ENCODE assay signal across 8 cellular contexts in genomic region chr19:19531951-19532805, GRCh38. TPM values are rescaled to one million over a fixed set of nuclear protein-coding genes. Genes with fewer than 3 reads are reported as not detected.
DNase-seq lines count a peak whose midpoint lies in the region; ATAC-seq and TF ChIP-seq lines count a peak whose summit lies in the region.

No MANE protein-coding gene starts in this region.

- in situ Hi-C loops in KBM-7 (cut with MboI; ENCODE audit: low pct_unique_long_range_greater_than_20kb, low sequenced_read_pairs), result loop anchor here (10.0 to 25.0 kb wide), 2 partner anchors 113 to 405 kb away; partner anchors contain the start of gene GMIP

- H3K9me3 ChIP-seq in SK-N-SH (no peaks in the 10 kb centered on the region), upper lobe of left lung (no peaks in the 10 kb centered on the region)

- intact Hi-C loops in activated naive CD4-positive, alpha-beta T cell treated with anti-CD3 and anti-CD28 coated beads for 36 hours (cut with micrococcal nuclease), result loop anchor here (1.0 to 10.0 kb wide), 4 partner anchors 23 to 427 kb away; partner anchors contain the start of gene GMIP
- intact Hi-C loops in Right ventricle myocardium inferior (cut with DNase I), result loop anchor here (1.0 to 2.0 kb wide), 4 partner anchors 15 to 427 kb away; partner anchors contain the start of gene GMIP

- peaks cover 0 to 14% of the 10 kb centered on the region in 2 experiments; a peak in 1 of 4 replicates for H3K4me1 ChIP-seq in SK-N-SH (ENCODE audit: control insufficient read depth in 1 of 2, insufficient read depth in 2 of 2, low read depth in 1 of 2, low read length in 1 of 2)
- peaks cover 1 to 19% (median 6%) of the 10 kb centered on the region in 4 donors for H3K4me1 ChIP-seq in upper lobe of left lung

- DNase-seq in Daoy (ENCODE audit: low read depth), result peak; percentile 79
- peak; percentile 68 for DNase-seq in KBM-7
- peak; percentile 86 for DNase-seq in SK-N-SH
- peak; percentile 88 for DNase-seq in activated naive CD4-positive, alpha-beta T cell treated with anti-CD3 and anti-CD28 coated beads for 36 hours
- DNase-seq in Right ventricle myocardium inferior (ENCODE audit: missing footprints), result peak; percentile 96
- DNase-seq in progenitor cell of endocrine pancreas (ENCODE audit: low spot score, unreplicated experiment), result peak; percentile 76
- peak; percentile 85 to 98 for DNase-seq in upper lobe of left lung

- POLR2A ChIA-PET in SK-N-SH (lab: Yijun Ruan, JAX), result interaction anchor here (0.6 to 0.9 kb wide), 2 partner anchors 112 to 121 kb away, joined by 3 read pairs; partner anchors contain the start of gene GMIP

- H3K9me2 ChIP-seq in SK-N-SH, result no peaks in the 10 kb centered on the region

- no peak overlapping the region for H2AFZ ChIP-seq in SK-N-SH (ENCODE audit: low read depth)

- no peak overlapping the region for H3K4me2 ChIP-seq in SK-N-SH

- H3K36me3 ChIP-seq in SK-N-SH (replicated peaks in 1 of 2; ENCODE audit: control insufficient read depth in 1 of 2, insufficient read depth in 2 of 2, low read length in 1 of 2), result peaks cover 5 to 7% of the 10 kb centered on the region in 2 experiments
- peaks cover 3 to 23% (median 19%) of the 10 kb centered on the region in 4 donors for H3K36me3 ChIP-seq in upper lobe of left lung

- peaks cover 14% of the 10 kb centered on the region for H3F3A ChIP-seq in SK-N-SH (replicated peaks; ENCODE audit: insufficient read depth)

- no peak overlapping the region; a peak in 1 of 4 replicates for H3K4me3 ChIP-seq in SK-N-SH (ENCODE audit: low read depth in 2 of 2, low read length in 1 of 2)
- H3K4me3 ChIP-seq in upper lobe of left lung, result no peak overlapping the region

- no peak overlapping the region for H3K4me3 Mint-ChIP-seq in activated naive CD4-positive, alpha-beta T cell treated with anti-CD3 and anti-CD28 coated beads for 36 hours
- H3K4me3 Mint-ChIP-seq in progenitor cell of endocrine pancreas (ENCODE audit: low read depth), result no peak overlapping the region

- H3K4me1 Mint-ChIP-seq in activated naive CD4-positive, alpha-beta T cell treated with anti-CD3 and anti-CD28 coated beads for 36 hours (ENCODE audit: low read depth), result peaks cover 12% of the 10 kb centered on the region
- H3K4me1 Mint-ChIP-seq in progenitor cell of endocrine pancreas (ENCODE audit: low read depth), result no peaks in the 10 kb centered on the region

- ATAC-seq in Right ventricle myocardium inferior, result peak; percentile 70
- peak; percentile 73 to 89 for ATAC-seq in upper lobe of left lung (ENCODE audit: low FRiP score in 2 of 2)
- ATAC-seq in HG03097 (IDR thresholded peaks at IDR 0.05; ENCODE audit: low FRiP score, unreplicated experiment), result no peak

- peak; percentile 89 for TF ChIP-seq RAD21 in SK-N-SH (IDR thresholded peaks at IDR 0.05; ENCODE audit: low read length)

- H3K27ac Mint-ChIP-seq in activated naive CD4-positive, alpha-beta T cell treated with anti-CD3 and anti-CD28 coated beads for 36 hours, result no peak overlapping the region
- H3K27ac Mint-ChIP-seq in progenitor cell of endocrine pancreas, result no peak overlapping the region

- H3K36me3 Mint-ChIP-seq in activated naive CD4-positive, alpha-beta T cell treated with anti-CD3 and anti-CD28 coated beads for 36 hours (ENCODE audit: low read depth), result peaks cover 5% of the 10 kb centered on the region
- peaks cover 6% of the 10 kb centered on the region for H3K36me3 Mint-ChIP-seq in progenitor cell of endocrine pancreas (ENCODE audit: insufficient read depth)

- no peak overlapping the region for H3K27ac ChIP-seq in SK-N-SH (ENCODE audit: low read depth in 2 of 2, low read length in 1 of 2)
- no peak overlapping the region for H3K27ac ChIP-seq in upper lobe of left lung

- H3K27me3 ChIP-seq in SK-N-SH (ENCODE audit: insufficient read depth), result no peaks in the 10 kb centered on the region
- peaks cover 0 to 1% (median 0%) of the 10 kb centered on the region in 4 donors for H3K27me3 ChIP-seq in upper lobe of left lung

- H3K9ac ChIP-seq in SK-N-SH, result no peak overlapping the region

- TF ChIP-seq CTCF in SK-N-SH (IDR thresholded peaks at IDR 0.05), result peak; percentile 95
- TF ChIP-seq CTCF in progenitor cell of endocrine pancreas (IDR thresholded peaks at IDR 0.05; ENCODE audit: unreplicated experiment), result peak; percentile 95
- peak; percentile 90 to 97 (median 96) for TF ChIP-seq CTCF in upper lobe of left lung (IDR thresholded peaks at IDR 0.05)

- WGBS in SK-N-SH (ENCODE audit: low lambda C conversion rate), result 10% methylated on average over 29 of the region's 48 CpGs
- 27 to 31% methylated on average over 33 to 36 of the region's 48 CpGs for WGBS in upper lobe of left lung, 2 donors

- H4K20me1 ChIP-seq in SK-N-SH (ENCODE audit: insufficient read depth), result peaks cover 8% of the 10 kb centered on the region; the same call in 1 of the 2 replicates

- no peaks in the 10 kb centered on the region for H3K9me3 Mint-ChIP-seq in activated naive CD4-positive, alpha-beta T cell treated with anti-CD3 and anti-CD28 coated beads for 36 hours
- H3K9me3 Mint-ChIP-seq in progenitor cell of endocrine pancreas (ENCODE audit: low read depth), result no peaks in the 10 kb centered on the region

- no peaks in the 10 kb centered on the region for H3K79me2 ChIP-seq in SK-N-SH (ENCODE audit: insufficient read depth)

- no peaks in the 10 kb centered on the region for H3K27me3 Mint-ChIP-seq in activated naive CD4-positive, alpha-beta T cell treated with anti-CD3 and anti-CD28 coated beads for 36 hours (ENCODE audit: low read depth)
- peaks cover 10% of the 10 kb centered on the region for H3K27me3 Mint-ChIP-seq in progenitor cell of endocrine pancreas

- TF ChIP-seq EP300 in SK-N-SH (IDR thresholded peaks at IDR 0.05; ENCODE audit: borderline replicate concordance in 1 of 2, low read depth in 1 of 2, low read length in 1 of 2), result no peak
- TF ChIP-seq EP300 in upper lobe of left lung (IDR thresholded peaks at IDR 0.05), result no peak

- no peak for TF ChIP-seq POLR2A in upper lobe of left lung (IDR thresholded peaks at IDR 0.05)

- CTCF ChIA-PET in SK-N-SH (lab: Yijun Ruan, JAX), result interaction anchor here (0.6 to 15.3 kb wide), 48 partner anchors 9 to 535 kb away, joined by 3 to 258 read pairs (median 5); partner anchors contain the start of genes ATP13A1, GMIP, LPAR2 and NDUFA13
- CTCF ChIA-PET in activated naive CD4-positive, alpha-beta T cell treated with anti-CD3 and anti-CD28 coated beads for 36 hours (lab: Charles Lee), result interaction anchor here (0.6 to 5.9 kb wide), 33 partner anchors 9 to 486 kb away, joined by 3 to 46 read pairs (median 5); partner anchors contain the start of genes GMIP, NDUFA13, PBX4 and TSSK6

TF ChIP-seq in SK-N-SH, 30 proteins besides CTCF, POLR2A, EP300 and RAD21:
- 0 out of 2 replicates have a peak, but pooled peaks have one; percentile 42 for TF ChIP-seq SIN3A (IDR thresholded peaks at IDR 0.05; ENCODE audit: borderline replicate concordance, low read depth, low read length)
- TF ChIP-seq, protein P1, sequence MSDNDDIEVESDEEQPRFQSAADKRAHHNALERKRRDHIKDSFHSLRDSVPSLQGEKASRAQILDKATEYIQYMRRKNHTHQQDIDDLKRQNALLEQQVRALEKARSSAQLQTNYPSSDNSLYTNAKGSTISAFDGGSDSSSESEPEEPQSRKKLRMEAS (IDR thresholded peaks at IDR 0.05; ENCODE audit: low read depth), result 0 out of 2 replicates have a peak, but pooled peaks have one; percentile 23
- TF ChIP-seq YY1 (IDR thresholded peaks at IDR 0.05; ENCODE audit: low read depth), result no peak
- TF ChIP-seq SMC3 (IDR thresholded peaks at IDR 0.05; ENCODE audit: low read depth, low read length), result peak; percentile 85

RNA-seq across cellular contexts. Expression of gene YJEFN3, which starts 3.5 kb away (rescaled TPM):
- total RNA-seq in Daoy (2014; rRNA removed; shearing (Covaris generic)), result 1.4 and 2.7 TPM in 2 replicates
- polyA plus RNA-seq in SK-N-SH (2012; rRNA removed), result 7.2 and 7.5 TPM in 2 replicates
- polyA plus RNA-seq in SK-N-SH (2012; cell fraction: cytosol; rRNA removed), result 0.84 and 0.97 TPM in 2 replicates
- 66.2 and 111 TPM in 2 replicates for polyA plus RNA-seq in SK-N-SH (2012; cell fraction: nucleus; rRNA removed)
- total RNA-seq in activated naive CD4-positive, alpha-beta T cell treated with anti-CD3 and anti-CD28 coated beads for 36 hours, result 1 to 10 TPM; 6.5 to 7.2 TPM
- total RNA-seq in Right ventricle myocardium inferior (6.5 TPM), progenitor cell of endocrine pancreas (22.6 and 27.6 TPM in 2 replicates), upper lobe of left lung (1 to 10 TPM in 4 of 6 donors, under 1 TPM in 2; 0.61 to 7.3 (median 4.8) TPM)

RNA-seq across cellular contexts. Expression of gene CILP2, which starts 5.9 kb away (rescaled TPM):
- 0.40 and 1.0 TPM in 2 replicates for total RNA-seq in Daoy (2014; rRNA removed; shearing (Covaris generic))
- polyA plus RNA-seq in SK-N-SH (2012; rRNA removed), result 0.96 and 1.9 TPM in 2 replicates
- polyA plus RNA-seq in SK-N-SH (2012; cell fraction: cytosol; rRNA removed), result 0.54 and 0.87 TPM in 2 replicates
- 3.1 and 3.9 TPM in 2 replicates for polyA plus RNA-seq in SK-N-SH (2012; cell fraction: nucleus; rRNA removed)
- under 1 TPM; 0.14 to 0.22 TPM for total RNA-seq in activated naive CD4-positive, alpha-beta T cell treated with anti-CD3 and anti-CD28 coated beads for 36 hours
- 0.30 TPM for total RNA-seq in Right ventricle myocardium inferior
- total RNA-seq in progenitor cell of endocrine pancreas, result 2.4 and 2.6 TPM in 2 replicates
- under 1 TPM in 2 of 6 donors, not detected in 4; 0.14 to 0.37 TPM for total RNA-seq in upper lobe of left lung

RNA-seq across cellular contexts. Expression of gene NDUFA13, which starts 16.2 kb away (rescaled TPM):
- total RNA-seq in Daoy (2014; rRNA removed; shearing (Covaris generic)), result 96.6 and 152 TPM in 2 replicates
- 1,643 and 1,828 TPM in 2 replicates for polyA plus RNA-seq in SK-N-SH (2012; rRNA removed)
- 1,527 and 1,826 TPM in 2 replicates for polyA plus RNA-seq in SK-N-SH (2012; cell fraction: cytosol; rRNA removed)
- polyA plus RNA-seq in SK-N-SH (2012; cell fraction: nucleus; rRNA removed), result 640 and 822 TPM in 2 replicates
- 100 to 1,000 TPM; 351 to 376 TPM for total RNA-seq in activated naive CD4-positive, alpha-beta T cell treated with anti-CD3 and anti-CD28 coated beads for 36 hours
- 1,344 TPM for total RNA-seq in Right ventricle myocardium inferior
- 346 and 347 TPM in 2 replicates for total RNA-seq in progenitor cell of endocrine pancreas
- 100 to 1,000 TPM in 3 of 6 donors, 10 to 100 TPM in 3; 24.3 to 305 (median 112) TPM for total RNA-seq in upper lobe of left lung

RNA-seq across cellular contexts. Expression of gene TSSK6, which starts 16.8 kb away (rescaled TPM):
- total RNA-seq in Daoy (2014; rRNA removed; shearing (Covaris generic)), result 1.8 and 3.1 TPM in 2 replicates
- polyA plus RNA-seq in SK-N-SH (2012; rRNA removed), result 2.3 and 3.1 TPM in 2 replicates
- 0.98 and 1.6 TPM in 2 replicates for polyA plus RNA-seq in SK-N-SH (2012; cell fraction: cytosol; rRNA removed)
- polyA plus RNA-seq in SK-N-SH (2012; cell fraction: nucleus; rRNA removed), result 3.3 and 4.1 TPM in 2 replicates
- total RNA-seq in activated naive CD4-positive, alpha-beta T cell treated with anti-CD3 and anti-CD28 coated beads for 36 hours, result 1 to 10 TPM; 4.5 TPM
- total RNA-seq in Right ventricle myocardium inferior, result 0.32 TPM
- 2.7 and 3.3 TPM in 2 replicates for total RNA-seq in progenitor cell of endocrine pancreas
- 1 to 10 TPM; 1.7 to 7.3 (median 3.1) TPM for total RNA-seq in upper lobe of left lung
